In genomic region chr2:140947236-140947635, GRCh38 we compare ENCODE assay signal across 13 cellular contexts.
DNase-seq lines count a peak whose midpoint lies in the region; ATAC-seq lines count a peak whose summit lies in the region.
"Had no signal": no experiment of that assay in that cellular context is flagged by ENCODE, and none has a peak within 500 bp of the region (broad histone marks: within the 10 kb centered on the region; RNA-seq: fewer than 3 reads in every experiment).

No MANE protein-coding gene starts in this region.

- no peak for ATAC-seq in activated CD4-positive, CD25-positive, alpha-beta regulatory T cell treated with anti-CD3 and anti-CD28 coated beads, Interleukin-2, amount 50 U/mL, for 24 hours
- no peak for ATAC-seq in HG02798 (IDR thresholded peaks at IDR 0.05; ENCODE audit: poor library complexity, unreplicated experiment)
- ATAC-seq: CD8-positive, alpha-beta T cell; GM23338 had no signal

- DNase-seq in G401 (ENCODE audit: low spot score), result peak; percentile 67
- DNase-seq in NCI-H2171 (lab: John Stamatoyannopoulos, UW), result peak; percentile 54
- DNase-seq in NCI-H69 (lab: John Stamatoyannopoulos, UW), result peak; percentile 1
- peak; percentile 61 for DNase-seq in retina
- DNase-seq in NCI-H345 (lab: John Stamatoyannopoulos, UW), result no peak
- DNase-seq: Calu3; CD8-positive, alpha-beta T cell; GF-D8; HCEC 1CT; IMR-90 had no signal

- in situ Hi-C loops in G401 (cut with HindIII; ENCODE audit: low sequenced_read_pairs), result no loop called here
